In genomic region chr17:75365009-75365930, GRCh38 we compare ENCODE assay signal across 13 cellular contexts. TPM values are rescaled to one million over a fixed set of nuclear protein-coding genes. Genes with fewer than 3 reads are reported as not detected.
DNase-seq lines count a peak whose midpoint lies in the region; ATAC-seq and TF ChIP-seq lines count a peak whose summit lies in the region.
"Had no signal": no experiment of that assay in that cellular context is flagged by ENCODE, and none has a peak within 500 bp of the region (broad histone marks: within the 10 kb centered on the region; RNA-seq: fewer than 3 reads in every experiment).

No MANE protein-coding gene starts in this region.

- CTCF ChIA-PET in activated CD4-positive, alpha-beta T cell treated with anti-CD3 and anti-CD28 coated beads for 36 hours (lab: Charles Lee) = interaction anchor here (0.6 to 1.5 kb wide), 9 partner anchors 9 to 408 kb away, joined by 3 to 5 read pairs (median 3); no protein-coding TSS in a partner anchor
- CTCF ChIA-PET in MCF 10A (lab: Yijun Ruan, JAX) = interaction anchor here (0.8 kb wide), 1 partner anchor 115 kb away, joined by 3 read pairs; no protein-coding TSS in a partner anchor

- peaks cover 96% of the 10 kb centered on the region for H3K4me1 Mint-ChIP-seq in activated CD4-positive, alpha-beta T cell treated with anti-CD3 and anti-CD28 coated beads for 36 hours
- H3K4me1 Mint-ChIP-seq in brain (peaks cover 88% of the 10 kb centered on the region), MCF 10A (ENCODE audit: insufficient read depth, unreplicated experiment) (peaks cover 34% of the 10 kb centered on the region)
- H3K4me1 Mint-ChIP-seq in stimulated activated effector memory CD8-positive, alpha-beta T cell treated with anti-CD3 and anti-CD28 coated beads, Interleukin-12 subunit alpha, Interleukin-12 subunit beta, amount 100 ng/mL, for 72 hours = peaks cover 95% of the 10 kb centered on the region

- DNase-seq in activated CD4-positive, alpha-beta T cell treated with anti-CD3 and anti-CD28 coated beads for 36 hours = no peak
- DNase-seq in activated CD4-positive, alpha-beta T cell treated with anti-CD3 and anti-CD28 coated beads, Interleukin-2, amount 50 U/mL, for 4 hours = no peak
- DNase-seq in NCI-H69 (lab: John Stamatoyannopoulos, UW) = peak; percentile 82
- no peak for DNase-seq in stimulated activated effector memory CD8-positive, alpha-beta T cell treated with anti-CD3 and anti-CD28 coated beads, Interleukin-12 subunit alpha, Interleukin-12 subunit beta, amount 100 ng/mL, for 72 hours (ENCODE audit: low spot score in 2 of 2)
- no peak for DNase-seq in HT-29 (ENCODE audit: low spot score)
- DNase-seq in MCF 10A (ENCODE audit: unreplicated experiment) = no peak
- DNase-seq: dermis blood vessel endothelial cell; mammary epithelial cell; NCI-H1930; stimulated activated CD8-positive, alpha-beta memory T cell treated with anti-CD3 and anti-CD28 coated beads, Interleukin-4, amount 100 ng/mL, for 48 hours; SW 1271 had no signal

- peak overlapping the region; percentile 83 for H3K27ac Mint-ChIP-seq in activated CD4-positive, alpha-beta T cell treated with anti-CD3 and anti-CD28 coated beads for 36 hours
- H3K27ac Mint-ChIP-seq in brain (peak overlapping the region in 4 of 5 experiments; percentile 19 to 54 (median 30)), MCF 10A (ENCODE audit: low read depth, unreplicated experiment) (no peak overlapping the region)
- peak overlapping the region; percentile 38 for H3K27ac Mint-ChIP-seq in stimulated activated effector memory CD8-positive, alpha-beta T cell treated with anti-CD3 and anti-CD28 coated beads, Interleukin-12 subunit alpha, Interleukin-12 subunit beta, amount 100 ng/mL, for 72 hours

- ATAC-seq in activated CD4-positive, alpha-beta T cell treated with anti-CD3 and anti-CD28 coated beads for 36 hours = peak; percentile 14
- peak; percentile 21 for ATAC-seq in stimulated activated effector memory CD8-positive, alpha-beta T cell treated with anti-CD3 and anti-CD28 coated beads, Interleukin-12 subunit alpha, Interleukin-12 subunit beta, amount 100 ng/mL, for 72 hours
- no peak for ATAC-seq in HG03457 (IDR thresholded peaks at IDR 0.05; ENCODE audit: unreplicated experiment)

- TF ChIP-seq CTCF in brain (conservative IDR thresholded peaks at IDR 0.05) = no peak
- no peak for TF ChIP-seq CTCF in MCF 10A (IDR thresholded peaks at IDR 0.05; ENCODE audit: unreplicated experiment)

- peaks cover 9% of the 10 kb centered on the region for H3K36me3 Mint-ChIP-seq in activated CD4-positive, alpha-beta T cell treated with anti-CD3 and anti-CD28 coated beads for 36 hours (ENCODE audit: low read depth)
- H3K36me3 Mint-ChIP-seq in brain (no peaks in the 10 kb centered on the region), MCF 10A (ENCODE audit: insufficient read depth, unreplicated experiment) (no peaks in the 10 kb centered on the region)
- H3K36me3 Mint-ChIP-seq in stimulated activated effector memory CD8-positive, alpha-beta T cell treated with anti-CD3 and anti-CD28 coated beads, Interleukin-12 subunit alpha, Interleukin-12 subunit beta, amount 100 ng/mL, for 72 hours = peaks cover 12% of the 10 kb centered on the region

- BruUV-seq in MCF 10A (replicated peaks; lab: Mats Ljungman, UMichigan) = no TSS peak

- intact Hi-C loops in activated CD4-positive, alpha-beta T cell treated with anti-CD3 and anti-CD28 coated beads for 36 hours (cut with DNase I, micrococcal nuclease) = no loop called here
- intact Hi-C loops in MCF 10A (cut with micrococcal nuclease) = no loop called here

- no peaks in the 10 kb centered on the region for H3K27me3 Mint-ChIP-seq in activated CD4-positive, alpha-beta T cell treated with anti-CD3 and anti-CD28 coated beads for 36 hours
- H3K27me3 Mint-ChIP-seq in brain = no peaks in the 10 kb centered on the region
- no peaks in the 10 kb centered on the region for H3K27me3 Mint-ChIP-seq in MCF 10A (ENCODE audit: insufficient read depth, unreplicated experiment)

- no peaks in the 10 kb centered on the region for H3K9me3 Mint-ChIP-seq in activated CD4-positive, alpha-beta T cell treated with anti-CD3 and anti-CD28 coated beads for 36 hours (ENCODE audit: low read depth)
- H3K9me3 Mint-ChIP-seq in brain (no peaks in the 10 kb centered on the region), MCF 10A (ENCODE audit: unreplicated experiment) (no peaks in the 10 kb centered on the region)
- H3K9me3 Mint-ChIP-seq in stimulated activated effector memory CD8-positive, alpha-beta T cell treated with anti-CD3 and anti-CD28 coated beads, Interleukin-12 subunit alpha, Interleukin-12 subunit beta, amount 100 ng/mL, for 72 hours = no peaks in the 10 kb centered on the region

- POLR2A ChIA-PET in activated CD4-positive, alpha-beta T cell treated with anti-CD3 and anti-CD28 coated beads for 36 hours (lab: Charles Lee) = no interaction called here
- POLR2A ChIA-PET in MCF 10A (lab: Yijun Ruan, JAX) = interaction anchor here (0.6 to 2.9 kb wide), 2 partner anchors 28 to 82 kb away, joined by 3 to 14 read pairs; no protein-coding TSS in a partner anchor

- peak overlapping the region; percentile 29 for H3K4me3 Mint-ChIP-seq in activated CD4-positive, alpha-beta T cell treated with anti-CD3 and anti-CD28 coated beads for 36 hours
- H3K4me3 Mint-ChIP-seq in brain = peak overlapping the region in 3 of 5 experiments; percentile 29 to 48 (median 33)
- H3K4me3 Mint-ChIP-seq in stimulated activated effector memory CD8-positive, alpha-beta T cell treated with anti-CD3 and anti-CD28 coated beads, Interleukin-12 subunit alpha, Interleukin-12 subunit beta, amount 100 ng/mL, for 72 hours = peak overlapping the region; percentile 1
- H3K4me3 Mint-ChIP-seq in MCF 10A (ENCODE audit: unreplicated experiment) = no peak overlapping the region

RNA-seq across cellular contexts. Expression of gene GRB2, which starts 40.2 kb away (rescaled TPM):
- 100 to 1,000 TPM; 157 to 168 TPM for total RNA-seq in activated CD4-positive, alpha-beta T cell treated with anti-CD3 and anti-CD28 coated beads for 36 hours
- polyA plus RNA-seq in brain (ENCODE audit: insufficient read depth, low read depth, low replicate concordance) = 132 TPM
- total RNA-seq in HT-29 (2014; rRNA removed; shearing (Covaris generic)) = 135 and 169 TPM in 2 replicates
- 67.1 and 74.6 TPM in 2 replicates for total RNA-seq in MCF 10A (2022)
